In the genomic region with DNA sequence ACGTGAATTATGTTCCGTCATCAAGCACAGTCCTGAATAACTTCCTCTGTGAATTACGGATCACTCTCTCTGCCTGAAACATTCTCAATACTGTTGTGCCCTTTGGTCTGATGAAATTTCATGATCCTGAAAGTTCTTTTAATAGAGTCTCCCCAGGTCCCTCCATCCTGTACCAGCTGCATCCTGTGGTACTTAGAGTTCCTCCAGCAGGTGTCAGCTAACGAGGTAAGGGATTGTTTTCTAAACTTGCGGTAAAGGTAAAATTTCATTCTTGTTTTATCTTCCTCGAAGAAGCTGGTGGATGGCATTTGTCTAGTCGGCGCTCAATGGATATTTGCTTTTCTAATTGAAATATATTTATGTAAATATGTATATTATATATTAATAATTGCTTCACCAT, we compare ENCODE assay signal across 19 cellular contexts.
"Had no signal": no experiment of that assay in that cellular context is flagged by ENCODE, and none has a peak within 500 bp of the region (broad histone marks: within the 10 kb centered on the region; RNA-seq: fewer than 3 reads in every experiment).

No MANE protein-coding gene starts in this region.

- ATAC-seq: heart left ventricle; left lobe of liver; natural killer cell; stimulated activated naive B cell treated with anti-CD40 and anti-IgM and Interleukin-4, amounts not matched to agents 10 μg/mL and 1 μg/mL and 100 μg/mL, for 72 hours; stimulated activated naive CD8-positive, alpha-beta T cell treated with anti-CD3 and anti-CD28 coated beads, Interleukin-15, amount 100 ng/mL, for 72 hours; upper lobe of right lung had no signal

- H3K4me3 ChIP-seq: heart left ventricle, ovary, right atrium auricular region, sigmoid colon, skin epidermis, testis, tibial nerve, upper lobe of right lung, vagina had no signal

- DNase-seq: dermis blood vessel endothelial cell; foreskin melanocyte; heart left ventricle; hippocampal formation; natural killer cell; nucleus accumbens; ovary; sigmoid colon; stimulated activated CD4-positive, alpha-beta T cell treated with anti-CD3 and anti-CD28 coated beads, Interleukin-2, amount 100 ng/mL, for 24 hours; stimulated activated CD4-positive, alpha-beta T cell treated with anti-CD3 and anti-CD28 coated beads, Interleukin-4, amount 100 ng/mL, for 4 hours; stimulated activated naive B cell treated with anti-CD40 and anti-IgM and Interleukin-4, amounts not matched to agents 10 μg/mL and 1 μg/mL and 100 μg/mL, for 72 hours; stimulated activated naive CD8-positive, alpha-beta T cell treated with anti-CD3 and anti-CD28 coated beads, Interleukin-15, amount 100 ng/mL, for 72 hours; testis; upper lobe of right lung had no signal

- H3K4me1 ChIP-seq: heart left ventricle, right atrium auricular region, sigmoid colon, testis, tibial nerve, upper lobe of right lung, vagina had no signal

- H3K27me3 ChIP-seq: heart left ventricle, ovary, right atrium auricular region, sigmoid colon, testis, tibial nerve, upper lobe of right lung, vagina had no signal

- H3K27ac ChIP-seq: heart left ventricle, ovary, right atrium auricular region, sigmoid colon, skin epidermis, testis, tibial nerve, upper lobe of right lung, vagina had no signal

- H3K36me3 ChIP-seq: heart left ventricle, ovary, right atrium auricular region, sigmoid colon, tibial nerve, upper lobe of right lung, vagina had no signal

- H3K9me3 ChIP-seq: ovary, right atrium auricular region, sigmoid colon, testis, upper lobe of right lung, vagina had no signal
